In genomic region chr11:4187055-4187988, GRCh38 we compare ENCODE assay signal across 1 cellular context.
A peak's percentile ranks its signal among the peaks of the same experiment; 100 is the strongest.
TF ChIP-seq lines count a peak whose summit lies in the region.

No MANE protein-coding gene starts in this region.

TF ChIP-seq in K562, 482 proteins besides CTCF, POLR2A, EP300 and RAD21 (continued from another document and continues in another):
- peak; percentile 81 for TF ChIP-seq DEAF1 (CRISPR knock-in tag; IDR thresholded peaks at IDR 0.05)
- TF ChIP-seq LCOR (CRISPR knock-in tag; IDR thresholded peaks at IDR 0.05), result 0 out of 2 replicates have a peak, but pooled peaks have one; percentile 4
- TF ChIP-seq TFAP4 (CRISPR knock-in tag; IDR thresholded peaks at IDR 0.05; ENCODE audit: borderline replicate concordance), result peak; percentile 68
- TF ChIP-seq CUX1 (CRISPR knock-in tag; IDR thresholded peaks at IDR 0.05), result no peak
- TF ChIP-seq, protein P1, sequence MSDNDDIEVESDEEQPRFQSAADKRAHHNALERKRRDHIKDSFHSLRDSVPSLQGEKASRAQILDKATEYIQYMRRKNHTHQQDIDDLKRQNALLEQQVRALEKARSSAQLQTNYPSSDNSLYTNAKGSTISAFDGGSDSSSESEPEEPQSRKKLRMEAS (CRISPR knock-in tag; IDR thresholded peaks at IDR 0.05), result no peak
- no peak for TF ChIP-seq FOXK1 (CRISPR knock-in tag; IDR thresholded peaks at IDR 0.05; ENCODE audit: borderline replicate concordance)
- peak; percentile 13; the same call in 1 of the 2 replicates for TF ChIP-seq KLF6 (CRISPR knock-in tag; IDR thresholded peaks at IDR 0.05; ENCODE audit: borderline replicate concordance)
- no peak for TF ChIP-seq DIDO1 (tag; IDR thresholded peaks at IDR 0.05; ENCODE audit: low read depth)
- TF ChIP-seq, protein P2, sequence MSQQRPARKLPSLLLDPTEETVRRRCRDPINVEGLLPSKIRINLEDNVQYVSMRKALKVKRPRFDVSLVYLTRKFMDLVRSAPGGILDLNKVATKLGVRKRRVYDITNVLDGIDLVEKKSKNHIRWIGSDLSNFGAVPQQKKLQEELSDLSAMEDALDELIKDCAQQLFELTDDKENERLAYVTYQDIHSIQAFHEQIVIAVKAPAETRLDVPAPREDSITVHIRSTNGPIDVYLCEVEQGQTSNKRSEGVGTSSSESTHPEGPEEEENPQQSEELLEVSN (IDR thresholded peaks at IDR 0.05; ENCODE audit: borderline replicate concordance in 1 of 2, extremely low read depth in 1 of 2, insufficient read depth in 1 of 2, insufficient read length in 1 of 2, low read depth in 1 of 2, low read length in 1 of 2, poor library complexity in 1 of 2, severe bottlenecking in 1 of 2), result peak; percentile 15 to 62
- TF ChIP-seq ATF4 (CRISPR knock-in tag; IDR thresholded peaks at IDR 0.05), result no peak
- TF ChIP-seq TOE1 (IDR thresholded peaks at IDR 0.05; ENCODE audit: borderline replicate concordance), result no peak
- TF ChIP-seq TOE1 (CRISPR knock-in tag; IDR thresholded peaks at IDR 0.05; ENCODE audit: borderline replicate concordance, low read depth), result 0 out of 2 replicates have a peak, but pooled peaks have one; percentile 41
- peak; percentile 43; the same call in 1 of the 2 replicates for TF ChIP-seq CREM (IDR thresholded peaks at IDR 0.05; ENCODE audit: low read depth)
- peak; percentile 72; the same call in 1 of the 2 replicates for TF ChIP-seq CTBP1 (IDR thresholded peaks at IDR 0.05; ENCODE audit: borderline replicate concordance)
- TF ChIP-seq SMC3 (conservative IDR thresholded peaks at IDR 0.05; ENCODE audit: insufficient read depth, low read depth, low read length), result peak; percentile 82
- TF ChIP-seq SIN3B (IDR thresholded peaks at IDR 0.05; ENCODE audit: low read depth), result no peak
- peak; percentile 69 for TF ChIP-seq PCBP1 (IDR thresholded peaks at IDR 0.05; ENCODE audit: low read depth, low read length, poor library complexity, severe bottlenecking)
- peak in 1 of 2 experiments; percentile 17; a peak in 1 of 4 replicates for TF ChIP-seq NRF1 (conservative IDR thresholded peaks at IDR 0.05 in 1 of 2, IDR thresholded peaks at IDR 0.05 in 1 of 2)
- peak; percentile 43; the same call in 1 of the 2 replicates for TF ChIP-seq BHLHE40 (IDR thresholded peaks at IDR 0.05; ENCODE audit: low read length)
- no peak for TF ChIP-seq PURB (CRISPR knock-in tag; IDR thresholded peaks at IDR 0.05; ENCODE audit: low read depth)
- peak; percentile 13 for TF ChIP-seq HNRNPK (IDR thresholded peaks at IDR 0.05; ENCODE audit: low read depth, low read length, poor library complexity, severe bottlenecking)
- peak in 2 of 3 experiments; percentile 65 to 68 for TF ChIP-seq YY1 (IDR thresholded peaks at IDR 0.05; ENCODE audit: borderline replicate concordance in 1 of 3, control insufficient read depth in 1 of 3, extremely low read depth in 1 of 3, insufficient read depth in 3 of 3, insufficient read length in 1 of 3, insufficient replicate concordance in 2 of 3, low read depth in 1 of 3, low read length in 2 of 3)
- peak; percentile 73; the same call in 1 of the 2 replicates for TF ChIP-seq KAT7 (CRISPR knock-in tag; IDR thresholded peaks at IDR 0.05; ENCODE audit: borderline replicate concordance)
- 0 out of 2 replicates have a peak, but pooled peaks have one; percentile 33 for TF ChIP-seq ZNF143 (CRISPR knock-in tag; IDR thresholded peaks at IDR 0.05)
- TF ChIP-seq CREB1 (IDR thresholded peaks at IDR 0.05), result no peak
- TF ChIP-seq CREB1 (CRISPR knock-in tag; IDR thresholded peaks at IDR 0.05), result peak; percentile 0; the same call in 1 of the 2 replicates
- TF ChIP-seq SAP30 (IDR thresholded peaks at IDR 0.05; ENCODE audit: borderline replicate concordance, insufficient read depth, low read depth, low read length, poor library complexity, severe bottlenecking), result peak; percentile 23
- TF ChIP-seq NR2C2 (CRISPR knock-in tag; IDR thresholded peaks at IDR 0.05), result no peak
- no peak for TF ChIP-seq NR2C2 (tag; IDR thresholded peaks at IDR 0.05)
- TF ChIP-seq FIP1L1 (IDR thresholded peaks at IDR 0.05; ENCODE audit: low read depth, low read length, poor library complexity, severe bottlenecking), result peak; percentile 25
- 0 out of 2 replicates have a peak, but pooled peaks have one; percentile 23 for TF ChIP-seq VEZF1 (CRISPR knock-in tag; IDR thresholded peaks at IDR 0.05)
- peak in 1 of 2 experiments; percentile 51; a peak in 2 of 4 replicates for TF ChIP-seq RCOR1 (IDR thresholded peaks at IDR 0.05; ENCODE audit: borderline replicate concordance in 1 of 2, low read depth in 2 of 2, low read length in 2 of 2)
- TF ChIP-seq ETS2 (tag; IDR thresholded peaks at IDR 0.05; ENCODE audit: borderline replicate concordance, poor library complexity, severe bottlenecking), result no peak
- 0 out of 2 replicates have a peak, but pooled peaks have one; percentile 10 for TF ChIP-seq SAFB (IDR thresholded peaks at IDR 0.05; ENCODE audit: borderline replicate concordance, low read depth, low read length)
- TF ChIP-seq ZNF282 (CRISPR knock-in tag; IDR thresholded peaks at IDR 0.05), result peak; percentile 58; the same call in 1 of the 2 replicates
- TF ChIP-seq, protein P3, sequence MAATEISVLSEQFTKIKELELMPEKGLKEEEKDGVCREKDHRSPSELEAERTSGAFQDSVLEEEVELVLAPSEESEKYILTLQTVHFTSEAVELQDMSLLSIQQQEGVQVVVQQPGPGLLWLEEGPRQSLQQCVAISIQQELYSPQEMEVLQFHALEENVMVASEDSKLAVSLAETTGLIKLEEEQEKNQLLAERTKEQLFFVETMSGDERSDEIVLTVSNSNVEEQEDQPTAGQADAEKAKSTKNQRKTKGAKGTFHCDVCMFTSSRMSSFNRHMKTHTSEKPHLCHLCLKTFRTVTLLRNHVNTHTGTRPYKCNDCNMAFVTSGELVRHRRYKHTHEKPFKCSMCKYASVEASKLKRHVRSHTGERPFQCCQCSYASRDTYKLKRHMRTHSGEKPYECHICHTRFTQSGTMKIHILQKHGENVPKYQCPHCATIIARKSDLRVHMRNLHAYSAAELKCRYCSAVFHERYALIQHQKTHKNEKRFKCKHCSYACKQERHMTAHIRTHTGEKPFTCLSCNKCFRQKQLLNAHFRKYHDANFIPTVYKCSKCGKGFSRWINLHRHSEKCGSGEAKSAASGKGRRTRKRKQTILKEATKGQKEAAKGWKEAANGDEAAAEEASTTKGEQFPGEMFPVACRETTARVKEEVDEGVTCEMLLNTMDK (IDR thresholded peaks at IDR 0.05; ENCODE audit: borderline replicate concordance, insufficient read depth, low read depth, low read length, poor library complexity, severe bottlenecking), result peak; percentile 62
- peak; percentile 27; the same call in 1 of the 2 replicates for TF ChIP-seq MTA3 (IDR thresholded peaks at IDR 0.05; ENCODE audit: borderline replicate concordance)
- no peak for TF ChIP-seq NFXL1 (CRISPR knock-in tag; IDR thresholded peaks at IDR 0.05)
- peak; percentile 45; the same call in 1 of the 2 replicates for TF ChIP-seq ZNF263 (CRISPR knock-in tag; IDR thresholded peaks at IDR 0.05; ENCODE audit: borderline replicate concordance)
- TF ChIP-seq POLR2G (IDR thresholded peaks at IDR 0.05; ENCODE audit: low read depth, low read length), result peak; percentile 64
- 0 out of 2 replicates have a peak, but pooled peaks have one; percentile 26 for TF ChIP-seq JUND (IDR thresholded peaks at IDR 0.05; ENCODE audit: borderline replicate concordance, low read depth, low read length)
- TF ChIP-seq JUND (tag; IDR thresholded peaks at IDR 0.05; ENCODE audit: borderline replicate concordance, low read depth, low read length), result no peak
- peak in 1 of 2 experiments; percentile 5; a peak in 1 of 4 replicates for TF ChIP-seq KDM1A (IDR thresholded peaks at IDR 0.05)
- TF ChIP-seq NFIC (IDR thresholded peaks at IDR 0.05), result 0 out of 2 replicates have a peak, but pooled peaks have one; percentile 5
- TF ChIP-seq ZNF134 (CRISPR knock-in tag; conservative IDR thresholded peaks at IDR 0.05), result no peak
- TF ChIP-seq, protein P4, sequence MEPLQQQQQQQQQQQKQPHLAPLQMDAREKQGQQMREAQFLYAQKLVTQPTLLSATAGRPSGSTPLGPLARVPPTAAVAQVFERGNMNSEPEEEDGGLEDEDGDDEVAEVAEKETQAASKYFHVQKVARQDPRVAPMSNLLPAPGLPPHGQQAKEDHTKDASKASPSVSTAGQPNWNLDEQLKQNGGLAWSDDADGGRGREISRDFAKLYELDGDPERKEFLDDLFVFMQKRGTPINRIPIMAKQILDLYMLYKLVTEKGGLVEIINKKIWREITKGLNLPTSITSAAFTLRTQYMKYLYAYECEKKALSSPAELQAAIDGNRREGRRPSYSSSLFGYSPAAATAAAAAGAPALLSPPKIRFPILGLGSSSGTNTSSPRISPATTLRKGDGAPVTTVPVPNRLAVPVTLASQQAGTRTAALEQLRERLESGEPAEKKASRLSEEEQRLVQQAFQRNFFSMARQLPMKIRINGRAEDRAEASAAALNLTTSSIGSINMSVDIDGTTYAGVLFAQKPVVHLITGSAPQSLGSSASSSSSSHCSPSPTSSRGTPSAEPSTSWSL (CRISPR knock-in tag; IDR thresholded peaks at IDR 0.05; ENCODE audit: borderline replicate concordance), result no peak
- no peak for TF ChIP-seq ZBED1 (IDR thresholded peaks at IDR 0.05)
